In genomic region chrX:153469811-153470410, GRCh38 we compare ENCODE assay signal across 8 cellular contexts. TPM values are rescaled to one million over a fixed set of nuclear protein-coding genes. Genes with fewer than 3 reads are reported as not detected.
A peak's percentile ranks its signal among the peaks of the same experiment; 100 is the strongest.
DNase-seq lines count a peak whose midpoint lies in the region; ATAC-seq and TF ChIP-seq lines count a peak whose summit lies in the region.

No MANE protein-coding gene starts in this region.

- no peaks in the 10 kb centered on the region for H3K9me3 Mint-ChIP-seq in activated CD4-positive, alpha-beta T cell treated with anti-CD3 and anti-CD28 coated beads, Interleukin-2, amount 10 ng/mL, durations not matched to agents 24 days and 14 days

- peaks cover 4% of the 10 kb centered on the region for H3K4me1 Mint-ChIP-seq in activated CD4-positive, alpha-beta T cell treated with anti-CD3 and anti-CD28 coated beads, Interleukin-2, amount 10 ng/mL, durations not matched to agents 24 days and 14 days

- peak overlapping the region; percentile 82 for H3K27ac ChIP-seq in HL-60 (replicated peaks)

- H3K27me3 ChIP-seq in HL-60 (ENCODE audit: insufficient read depth, poor library complexity, severe bottlenecking): no peaks in the 10 kb centered on the region

- TF ChIP-seq CTCF in HL-60 (IDR thresholded peaks at IDR 0.05; ENCODE audit: insufficient read depth, low read length): no peak
- peak; percentile 33 for TF ChIP-seq CTCF in fibroblast of the aortic adventitia (IDR thresholded peaks at IDR 0.05; ENCODE audit: insufficient read depth, low read length)
- TF ChIP-seq CTCF in omental fat pad (IDR thresholded peaks at IDR 0.05): peak in 1 of 3 donors; percentile 10

- H3K27ac Mint-ChIP-seq in activated CD4-positive, alpha-beta T cell treated with anti-CD3 and anti-CD28 coated beads, Interleukin-2, amount 10 ng/mL, durations not matched to agents 24 days and 14 days: peak overlapping the region; percentile 84

- H3K4me3 ChIP-seq in GM08714 (ENCODE audit: low read length): peak overlapping the region; percentile 69; the same call in 1 of the 2 replicates
- H3K4me3 ChIP-seq in HL-60 (replicated peaks; ENCODE audit: insufficient read depth, low read length): peak overlapping the region; percentile 85
- peak overlapping the region; percentile 72 for H3K4me3 ChIP-seq in fibroblast of the aortic adventitia (ENCODE audit: low read depth, low read length)

- H3K27me3 Mint-ChIP-seq in activated CD4-positive, alpha-beta T cell treated with anti-CD3 and anti-CD28 coated beads, Interleukin-2, amount 10 ng/mL, durations not matched to agents 24 days and 14 days: no peaks in the 10 kb centered on the region

- peak overlapping the region; percentile 86 for H3K4me3 Mint-ChIP-seq in activated CD4-positive, alpha-beta T cell treated with anti-CD3 and anti-CD28 coated beads, Interleukin-2, amount 10 ng/mL, durations not matched to agents 24 days and 14 days

- H3K36me3 Mint-ChIP-seq in activated CD4-positive, alpha-beta T cell treated with anti-CD3 and anti-CD28 coated beads, Interleukin-2, amount 10 ng/mL, durations not matched to agents 24 days and 14 days (ENCODE audit: low read depth): peaks cover 4% of the 10 kb centered on the region

- intact Hi-C loops in activated CD4-positive, alpha-beta T cell treated with anti-CD3 and anti-CD28 coated beads, Interleukin-2, amount 10 ng/mL, durations not matched to agents 24 days and 14 days (cut with micrococcal nuclease): loop anchor here (1.0 to 10.0 kb wide), 5 partner anchors 129 to 638 kb away; partner anchors contain the start of genes ABCD1, BCAP31, CCNQ and CETN2

- peak; percentile 43 for ATAC-seq in GM21423 (IDR thresholded peaks at IDR 0.05; ENCODE audit: unreplicated experiment)
- peak; percentile 11 for ATAC-seq in omental fat pad (ENCODE audit: low FRiP score)

- DNase-seq in HL-60 (ENCODE audit: low read depth in 1 of 2, low spot score in 1 of 2): peak; percentile 34 to 35
- peak; percentile 77 for DNase-seq in activated CD4-positive, alpha-beta T cell treated with anti-CD3 and anti-CD28 coated beads, Interleukin-2, amount 10 ng/mL, durations not matched to agents 24 days and 14 days
- DNase-seq in fibroblast of the aortic adventitia (ENCODE audit: low read depth): peak; percentile 12
- DNase-seq in omental fat pad (ENCODE audit: low spot score): no peak
- no peak for DNase-seq in NCI-H774 (lab: John Stamatoyannopoulos, UW)
- DNase-seq in NCI-H2171 (lab: John Stamatoyannopoulos, UW): no peak

RNA-seq across cellular contexts. Expression of gene HAUS7, which starts 0.5 kb away (rescaled TPM):
- 75.7 and 79.4 TPM in 2 replicates for total RNA-seq in activated CD4-positive, alpha-beta T cell treated with anti-CD3 and anti-CD28 coated beads, Interleukin-2, amount 10 ng/mL, durations not matched to agents 24 days and 14 days
- total RNA-seq in fibroblast of the aortic adventitia (ENCODE audit: low replicate concordance) (16.4 and 16.5 TPM in 2 replicates), omental fat pad (10 to 100 TPM; 14.9 to 35.0 (median 23.9) TPM)

RNA-seq across cellular contexts. Expression of gene TREX2, which starts 24.1 kb away (rescaled TPM):
- total RNA-seq in activated CD4-positive, alpha-beta T cell treated with anti-CD3 and anti-CD28 coated beads, Interleukin-2, amount 10 ng/mL, durations not matched to agents 24 days and 14 days: 1.1 and 1.9 TPM in 2 replicates
- total RNA-seq in fibroblast of the aortic adventitia (ENCODE audit: low replicate concordance): 1.3 TPM in 1 of 2 replicates, not detected in the other
- 1 to 10 TPM in 3 of 4 donors, under 1 TPM in 1; 0.69 to 4.2 (median 1.2) TPM for total RNA-seq in omental fat pad

RNA-seq across cellular contexts. Expression of gene BGN, which starts 24.9 kb away (rescaled TPM):
- not detected in 2 replicates for total RNA-seq in activated CD4-positive, alpha-beta T cell treated with anti-CD3 and anti-CD28 coated beads, Interleukin-2, amount 10 ng/mL, durations not matched to agents 24 days and 14 days
- total RNA-seq in fibroblast of the aortic adventitia (ENCODE audit: low replicate concordance) (12.3 and 133 TPM in 2 replicates), omental fat pad (10 to 100 TPM; 14.9 to 40.2 (median 18.6) TPM)

RNA-seq across cellular contexts. Expression of gene ATP2B3, which starts 47.5 kb away (rescaled TPM):
- not detected in 2 replicates for total RNA-seq in activated CD4-positive, alpha-beta T cell treated with anti-CD3 and anti-CD28 coated beads, Interleukin-2, amount 10 ng/mL, durations not matched to agents 24 days and 14 days
- total RNA-seq in fibroblast of the aortic adventitia (ENCODE audit: low replicate concordance) (not detected in 2 replicates), omental fat pad (not detected)

RNA-seq across cellular contexts. Expression of gene ZFP92, which starts 58.6 kb away (rescaled TPM):
- total RNA-seq in activated CD4-positive, alpha-beta T cell treated with anti-CD3 and anti-CD28 coated beads, Interleukin-2, amount 10 ng/mL, durations not matched to agents 24 days and 14 days: 1.5 and 1.7 TPM in 2 replicates
- total RNA-seq in fibroblast of the aortic adventitia (ENCODE audit: low replicate concordance) (0.08 TPM in 1 of 2 replicates, not detected in the other), omental fat pad (1 to 10 TPM; 1.4 to 7.6 (median 4.2) TPM)

Comparison
In these comparisons a context has a peak if more than half of its experiments do, and no peak if none do; other contexts are left out.
1. DNase-seq: peak in HL-60 (2 of 2), activated CD4-positive, alpha-beta T cell treated with anti-CD3 and anti-CD28 coated beads, Interleukin-2, amount 10 ng/mL, durations not matched to agents 24 days and 14 days (single experiment) and fibroblast of the aortic adventitia (single experiment); none in omental fat pad (single experiment), NCI-H774 (single experiment) and NCI-H2171 (single experiment).
2. RNA of gene BGN, which starts 24.9 kb away (total RNA-seq): 12.3 to 133 TPM in fibroblast of the aortic adventitia and 14.9 to 40.2 TPM in omental fat pad; not detected in activated CD4-positive, alpha-beta T cell treated with anti-CD3 and anti-CD28 coated beads, Interleukin-2, amount 10 ng/mL, durations not matched to agents 24 days and 14 days; every median in the first group is over 10 times any median in the second.
3. Peak in every context shown above with its lines, with median percentiles within 50 percentile points of each other: H3K4me3 ChIP-seq.